Comparison of ENCODE assay signal across 11 cellular contexts in genomic region chr1:30732277-30732996, GRCh38. TPM values are rescaled to one million over a fixed set of nuclear protein-coding genes. Genes with fewer than 3 reads are reported as not detected.
A peak's percentile ranks its signal among the peaks of the same experiment; 100 is the strongest.
DNase-seq lines count a peak whose midpoint lies in the region; ATAC-seq lines count a peak whose summit lies in the region.
"Had no signal": no experiment of that assay in that cellular context is flagged by ENCODE, and none has a peak within 500 bp of the region (broad histone marks: within the 10 kb centered on the region; RNA-seq: fewer than 3 reads in every experiment).

No MANE protein-coding gene starts in this region.

- H3K27ac Mint-ChIP-seq in activated CD8-positive, alpha-beta T cell treated with anti-CD3 and anti-CD28 coated beads, Interleukin-2, amount 10 ng/mL, durations not matched to agents 7 days and 5 days = peak overlapping the region; percentile 58
- peak overlapping the region; percentile 94 to 98 (median 95) for H3K27ac Mint-ChIP-seq in naive B cell

- peak; percentile 40 for ATAC-seq in HG03060 (IDR thresholded peaks at IDR 0.05; ENCODE audit: low read depth, unreplicated experiment)
- ATAC-seq in activated CD8-positive, alpha-beta T cell treated with anti-CD3 and anti-CD28 coated beads, Interleukin-2, amount 10 ng/mL, durations not matched to agents 7 days and 5 days = no peak
- peak; percentile 72 to 81 for ATAC-seq in naive B cell (ENCODE audit: low read depth in 2 of 2)
- no peak for ATAC-seq in HG02981 (IDR thresholded peaks at IDR 0.05; ENCODE audit: unreplicated experiment)
- ATAC-seq: left colon had no signal

- DNase-seq in GF-D8 (lab: John Stamatoyannopoulos, UW) (peak; percentile 56), naive B cell (peak; percentile 75), ureter (ENCODE audit: low spot score) (no peak), dedifferentiated amniotic fluid mesenchymal stem cell (ENCODE audit: extremely low spot score) (no peak)
- no peak for DNase-seq in activated CD8-positive, alpha-beta T cell treated with anti-CD3 and anti-CD28 coated beads, Interleukin-2, amount 10 ng/mL, durations not matched to agents 7 days and 5 days
- DNase-seq in stimulated activated CD4-positive, alpha-beta T cell treated with anti-CD3 and anti-CD28 coated beads, Interleukin-4, amount 100 ng/mL, for 1 hour = no peak
- DNase-seq: left colon, SHP77 treated with DMSO at 0.1 percent for 48 hours had no signal

- peaks cover 50% of the 10 kb centered on the region for H3K36me3 Mint-ChIP-seq in activated CD8-positive, alpha-beta T cell treated with anti-CD3 and anti-CD28 coated beads, Interleukin-2, amount 10 ng/mL, durations not matched to agents 7 days and 5 days (ENCODE audit: low read depth)
- peaks cover 22 to 28% of the 10 kb centered on the region in 2 donors for H3K36me3 Mint-ChIP-seq in naive B cell

- CTCF ChIA-PET in activated CD8-positive, alpha-beta T cell treated with anti-CD3 and anti-CD28 coated beads, Interleukin-2, amount 10 ng/mL, durations not matched to agents 7 days and 5 days (lab: Charles Lee) = interaction anchor here (0.9 to 1.8 kb wide), 7 partner anchors 8 to 51 kb away, joined by 3 to 11 read pairs (median 6); no protein-coding TSS in a partner anchor

- no peaks in the 10 kb centered on the region for H3K9me3 Mint-ChIP-seq in activated CD8-positive, alpha-beta T cell treated with anti-CD3 and anti-CD28 coated beads, Interleukin-2, amount 10 ng/mL, durations not matched to agents 7 days and 5 days (ENCODE audit: insufficient read depth)
- peaks cover 0 to 3% (median 0%) of the 10 kb centered on the region in 7 donors for H3K9me3 Mint-ChIP-seq in naive B cell

- H3K4me1 Mint-ChIP-seq in activated CD8-positive, alpha-beta T cell treated with anti-CD3 and anti-CD28 coated beads, Interleukin-2, amount 10 ng/mL, durations not matched to agents 7 days and 5 days (ENCODE audit: low read depth) = peaks cover 31% of the 10 kb centered on the region
- H3K4me1 Mint-ChIP-seq in naive B cell = peaks cover 68 to 71% (median 70%) of the 10 kb centered on the region in 3 donors

- no peak overlapping the region for H3K4me3 Mint-ChIP-seq in activated CD8-positive, alpha-beta T cell treated with anti-CD3 and anti-CD28 coated beads, Interleukin-2, amount 10 ng/mL, durations not matched to agents 7 days and 5 days
- peak overlapping the region; percentile 15 to 89 (median 55) for H3K4me3 Mint-ChIP-seq in naive B cell

- H3K27me3 Mint-ChIP-seq in activated CD8-positive, alpha-beta T cell treated with anti-CD3 and anti-CD28 coated beads, Interleukin-2, amount 10 ng/mL, durations not matched to agents 7 days and 5 days (ENCODE audit: low read depth) = no peaks in the 10 kb centered on the region
- H3K27me3 Mint-ChIP-seq in naive B cell = no peaks in the 10 kb centered on the region

- POLR2A ChIA-PET in activated CD8-positive, alpha-beta T cell treated with anti-CD3 and anti-CD28 coated beads, Interleukin-2, amount 10 ng/mL, durations not matched to agents 7 days and 5 days (lab: Charles Lee) = interaction anchor here (0.7 to 2.0 kb wide), 3 partner anchors 8 to 29 kb away, joined by 3 to 12 read pairs (median 3); no protein-coding TSS in a partner anchor

RNA-seq across cellular contexts. Expression of gene MATN1, which starts 9.1 kb away (rescaled TPM):
- total RNA-seq in activated CD8-positive, alpha-beta T cell treated with anti-CD3 and anti-CD28 coated beads, Interleukin-2, amount 10 ng/mL, durations not matched to agents 7 days and 5 days = not detected
- 1 to 10 TPM in 2 of 6 donors, under 1 TPM in 4; 0.21 to 3.1 (median 0.39) TPM for polyA plus RNA-seq in naive B cell (ENCODE audit: low read depth in 6 of 6)
- not detected for total RNA-seq in ureter
- total RNA-seq: bronchial epithelial cell, left colon had no signal

RNA-seq across cellular contexts. Expression of gene LAPTM5, which starts 25.1 kb away (rescaled TPM):
- total RNA-seq in activated CD8-positive, alpha-beta T cell treated with anti-CD3 and anti-CD28 coated beads, Interleukin-2, amount 10 ng/mL, durations not matched to agents 7 days and 5 days = 100 to 1,000 TPM; 407 to 413 TPM
- polyA plus RNA-seq in naive B cell (ENCODE audit: low read depth in 6 of 6) = 1,000 to 10,000 TPM; 1,442 to 2,525 (median 1,701) TPM
- total RNA-seq in ureter = 34.2 TPM

Comparison
In these comparisons a context has a peak if more than half of its experiments do, and no peak if none do; other contexts are left out.
1. DNase-seq: peak in GF-D8 (single experiment) and naive B cell (single experiment); none in activated CD8-positive, alpha-beta T cell treated with anti-CD3 and anti-CD28 coated beads, Interleukin-2, amount 10 ng/mL, durations not matched to agents 7 days and 5 days (single experiment), stimulated activated CD4-positive, alpha-beta T cell treated with anti-CD3 and anti-CD28 coated beads, Interleukin-4, amount 100 ng/mL, for 1 hour (single experiment), ureter (single experiment) and dedifferentiated amniotic fluid mesenchymal stem cell (single experiment).
2. ATAC-seq: peak in HG03060 (single experiment) and naive B cell (2 of 2); none in activated CD8-positive, alpha-beta T cell treated with anti-CD3 and anti-CD28 coated beads, Interleukin-2, amount 10 ng/mL, durations not matched to agents 7 days and 5 days (single experiment) and HG02981 (single experiment).
3. RNA of gene LAPTM5, which starts 25.1 kb away (total RNA-seq): 407 to 413 TPM in activated CD8-positive, alpha-beta T cell treated with anti-CD3 and anti-CD28 coated beads, Interleukin-2, amount 10 ng/mL, durations not matched to agents 7 days and 5 days; 34.2 TPM in ureter (single experiment); every median in the first group is over 10 times any median in the second.